ENCODE assay signal across 8 cellular contexts in the genomic region with DNA sequence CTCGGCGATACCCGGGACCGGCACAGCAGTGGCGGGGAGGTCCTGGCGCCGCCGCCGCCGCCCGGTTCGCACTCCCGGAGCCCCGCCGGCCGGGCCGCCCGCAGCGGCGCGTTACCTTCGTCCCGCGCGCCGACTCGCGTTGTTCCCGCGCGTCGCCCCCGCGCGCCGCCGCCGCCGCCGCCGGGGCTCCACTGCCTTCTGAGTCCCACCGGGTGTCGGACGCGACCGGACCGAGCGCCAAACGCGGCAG. TPM values are rescaled to one million over a fixed set of nuclear protein-coding genes. Genes with fewer than 3 reads are reported as not detected.
DNase-seq lines count a peak whose midpoint lies in the region; TF ChIP-seq lines count a peak whose summit lies in the region.

TSS of gene EZH2 (minus strand) at position 243 of the 250 bp plus-strand sequence. CDS start 36,993 bp downstream, outside the sequence.

- dilution Hi-C loops in mammary epithelial cell (cut with HindIII; ENCODE audit: low sequenced_read_pairs) = no loop called here

- H3K4me1 ChIP-seq in HUES48 (ENCODE audit: control insufficient read depth, insufficient read depth, low read length) = 0 out of 2 replicates have a peak, but pooled peaks cover 7% of the 10 kb centered on the region
- H3K4me1 ChIP-seq in mammary epithelial cell (ENCODE audit: insufficient read depth, low read length) = peaks cover 8% of the 10 kb centered on the region

- no peaks in the 10 kb centered on the region for H3K9me3 Mint-ChIP-seq in activated naive CD4-positive, alpha-beta T cell treated with anti-CD3 and anti-CD28 coated beads, Interleukin-2, amount 50 U/mL, for 24 hours
- H3K9me3 Mint-ChIP-seq in mesothelial cell of epicardium = no peaks in the 10 kb centered on the region

- H3K27me3 ChIP-seq in HUES48 (ENCODE audit: control insufficient read depth, insufficient read depth, low read length) = no peaks in the 10 kb centered on the region
- H3K27me3 ChIP-seq in mammary epithelial cell (ENCODE audit: insufficient read depth, low read length) = no peaks in the 10 kb centered on the region

- WGBS in mammary epithelial cell (ENCODE audit: low coverage, missing lambda C conversion rate) = no CpG with 5 or more reads among the region's 50 CpGs

- H3K27ac ChIP-seq in HUES48 (ENCODE audit: low read depth, low read length) = peak within 1 kb of the TSS; percentile 95
- H3K27ac ChIP-seq in mammary epithelial cell (ENCODE audit: insufficient read depth, low read depth, low read length) = peak within 1 kb of the TSS; percentile 83

- CTCF ChIA-PET in mammary epithelial cell (lab: Charles Lee; ENCODE audit: low non-redundant PET) = no interaction called here

- H3K36me3 ChIP-seq in HUES48 (ENCODE audit: control insufficient read depth, insufficient read depth, low read length) (no peaks in the 10 kb centered on the region), mammary epithelial cell (ENCODE audit: insufficient read depth, low read length) (no peaks in the 10 kb centered on the region)

- H3K4me1 Mint-ChIP-seq in activated naive CD4-positive, alpha-beta T cell treated with anti-CD3 and anti-CD28 coated beads, Interleukin-2, amount 50 U/mL, for 24 hours = peaks cover 39% of the 10 kb centered on the region
- H3K4me1 Mint-ChIP-seq in mesothelial cell of epicardium = peaks cover 12% of the 10 kb centered on the region

- H3K4me3 Mint-ChIP-seq in activated naive CD4-positive, alpha-beta T cell treated with anti-CD3 and anti-CD28 coated beads, Interleukin-2, amount 50 U/mL, for 24 hours = peak within 1 kb of the TSS; percentile 98
- H3K4me3 Mint-ChIP-seq in mesothelial cell of epicardium = peak within 1 kb of the TSS; percentile 95

- peak within 1 kb of the TSS; percentile 75 for H2AFZ ChIP-seq in mammary epithelial cell (ENCODE audit: low read depth, low read length)

- in situ Hi-C loops in mammary epithelial cell (cut with MboI; ENCODE audit: low sequenced_read_pairs in 2 of 2) = loop anchor here in 1 of 2 donors (10.0 kb wide), 1 partner anchor 61 kb away; no protein-coding TSS in a partner anchor

- peak within 1 kb of the TSS; percentile 76 for H3K4me3 ChIP-seq in HUES48 (ENCODE audit: low read depth, low read length)
- peak within 1 kb of the TSS; percentile 87 to 97 (median 87) for H3K4me3 ChIP-seq in mammary epithelial cell (replicated peaks in 1 of 3; ENCODE audit: insufficient read depth in 1 of 3, low read depth in 2 of 3, low read length in 3 of 3)

- H3K9ac ChIP-seq in HUES48 (ENCODE audit: low read depth, low read length) (peak within 1 kb of the TSS; percentile 92), mammary epithelial cell (ENCODE audit: insufficient read depth, low read length) (peak within 1 kb of the TSS; percentile 76)

- H4K20me1 ChIP-seq in mammary epithelial cell (ENCODE audit: insufficient read depth, low read length) = no peaks in the 10 kb centered on the region

- BruUV-seq in mammary epithelial cell (replicated peaks; lab: Mats Ljungman, UMichigan) = no TSS peak

- peaks cover 8% of the 10 kb centered on the region for H3K36me3 Mint-ChIP-seq in activated naive CD4-positive, alpha-beta T cell treated with anti-CD3 and anti-CD28 coated beads, Interleukin-2, amount 50 U/mL, for 24 hours
- H3K36me3 Mint-ChIP-seq in mesothelial cell of epicardium = peaks cover 2% of the 10 kb centered on the region

- H3K9me3 ChIP-seq in HUES48 (ENCODE audit: control insufficient read depth, insufficient read depth, low read length) = no peaks in the 10 kb centered on the region
- H3K9me3 ChIP-seq in mammary epithelial cell (replicated peaks; ENCODE audit: insufficient read depth, low read length) = no peaks in the 10 kb centered on the region

- peaks cover 52% of the 10 kb centered on the region for H3K79me2 ChIP-seq in mammary epithelial cell (ENCODE audit: insufficient read depth, low read length)

- H3K27me3 Mint-ChIP-seq in activated naive CD4-positive, alpha-beta T cell treated with anti-CD3 and anti-CD28 coated beads, Interleukin-2, amount 50 U/mL, for 24 hours = no peaks in the 10 kb centered on the region
- H3K27me3 Mint-ChIP-seq in mesothelial cell of epicardium (ENCODE audit: low read depth) = no peaks in the 10 kb centered on the region

- intact Hi-C loops in mammary epithelial cell (cut with micrococcal nuclease) = loop anchor here (1.0 to 5.0 kb wide), 4 partner anchors 17 to 98 kb away; no protein-coding TSS in a partner anchor
- intact Hi-C loops in posterior vena cava (cut with DNase I) = loop anchor here in 1 of 2 donors (10.0 kb wide), 1 partner anchor 61 kb away; no protein-coding TSS in a partner anchor

- H3K27ac Mint-ChIP-seq in activated naive CD4-positive, alpha-beta T cell treated with anti-CD3 and anti-CD28 coated beads, Interleukin-2, amount 50 U/mL, for 24 hours = peak within 1 kb of the TSS; percentile 96
- H3K27ac Mint-ChIP-seq in mesothelial cell of epicardium = peak within 1 kb of the TSS; percentile 97

- peak within 1 kb of the TSS; percentile 94 for H3K4me2 ChIP-seq in mammary epithelial cell (ENCODE audit: insufficient read depth, low read depth, low read length)

- TF ChIP-seq CTCF in mammary epithelial cell (conservative IDR thresholded peaks at IDR 0.05 in 1 of 2, IDR thresholded peaks at IDR 0.05 in 1 of 2; ENCODE audit: extremely low read depth in 1 of 2, insufficient read depth in 1 of 2, low read depth in 1 of 2, low read length in 2 of 2) = no peak
- TF ChIP-seq CTCF in mesothelial cell of epicardium (IDR thresholded peaks at IDR 0.05; ENCODE audit: unreplicated experiment) = no peak

- DNase-seq in activated naive CD4-positive, alpha-beta T cell treated with Interleukin-2 at 50 U/mL for 16 hours = no peak
- DNase-seq in mammary epithelial cell (no peak), mesothelial cell of epicardium (ENCODE audit: low spot score in 2 of 2, unreplicated experiment in 2 of 2) (no peak), posterior vena cava (ENCODE audit: low spot score) (no peak), NCI-H2029 treated with DMSO at 0.1 percent for 48 hours (lab: John Stamatoyannopoulos, UW) (no peak)
- DNase-seq in stimulated activated CD4-positive, alpha-beta T cell treated with anti-CD3 and anti-CD28 coated beads, Interleukin-12 subunit alpha, Interleukin-12 subunit beta, amount 100 ng/mL, for 4 hours = no peak

RNA-seq across cellular contexts. Expression of gene EZH2, which starts in this region (rescaled TPM):
- total RNA-seq in mammary epithelial cell = 10 to 100 TPM in 1 of 2 donors, 1 to 10 TPM in 1; 4.8 to 24.1 TPM
- polyA plus RNA-seq in mammary epithelial cell = 17.7 TPM
- polyA minus RNA-seq in mammary epithelial cell = 16.7 TPM
- total RNA-seq in mesothelial cell of epicardium = 27.4 to 29.2 TPM (median 28.6 TPM) in 3 replicates
- 1 to 10 TPM; 1.7 to 1.9 TPM for total RNA-seq in posterior vena cava
